ENCODE assay signal across 8 cellular contexts in genomic region chr14:106774889-106775480, GRCh38.
DNase-seq lines count a peak whose midpoint lies in the region; ATAC-seq and TF ChIP-seq lines count a peak whose summit lies in the region.
"Not testable (repeated sequence)": the region's sequence is repeated elsewhere in the genome, so short reads cannot be mapped to it uniquely, and the experiment has no call there.

No MANE protein-coding gene starts in this region.

- H3K36me3 ChIP-seq in CD8-positive, alpha-beta T cell (ENCODE audit: insufficient read depth, low read length); KOPT-K1 (ENCODE audit: insufficient read depth, low read length); NT2/D1 (ENCODE audit: insufficient read depth, insufficient read length, low read length): not testable (repeated sequence)

- peak; percentile 53 to 91 (median 83) for DNase-seq in CD8-positive, alpha-beta T cell
- peak; percentile 1 for DNase-seq in NT2/D1 (ENCODE audit: low read depth, low spot score)
- DNase-seq in activated CD4-positive, alpha-beta T cell treated with anti-CD3 and anti-CD28 coated beads for 36 hours: peak; percentile 81
- DNase-seq in activated T-helper 2 cell treated with anti-CD3 and anti-CD28 coated beads, Interferon-gamma antibody, Interleukin-2, Interleukin-4, amounts not matched to agents 10 μg/mL and 5 μg/mL and 100 μg/mL, durations not matched to agents 14 hours and 24 hours and 36 hours (ENCODE audit: low spot score): peak; percentile 64
- peak; percentile 43 for DNase-seq in germinal center (ENCODE audit: low spot score)
- peak; percentile 59 to 82 for DNase-seq in stimulated activated CD4-positive, alpha-beta T cell treated with anti-CD3 and anti-CD28 coated beads, Interleukin-12 subunit alpha, Interleukin-12 subunit beta, amount 100 ng/mL, for 24 hours (ENCODE audit: low read depth in 2 of 2)
- peak; percentile 63 for DNase-seq in stimulated activated CD8-positive, alpha-beta memory T cell treated with anti-CD3 and anti-CD28 coated beads, Interleukin-7, amount 100 ng/mL, for 24 hours (ENCODE audit: low read depth)

- not testable (repeated sequence) for H3K27me3 ChIP-seq in CD8-positive, alpha-beta T cell (ENCODE audit: insufficient read depth, low read length); NT2/D1 (ENCODE audit: insufficient read depth, insufficient read length)

- H3K4me1 ChIP-seq in CD8-positive, alpha-beta T cell (ENCODE audit: insufficient read depth, low read length); NT2/D1 (ENCODE audit: insufficient read depth, insufficient read length): not testable (repeated sequence)

- H3K27me3 Mint-ChIP-seq in CD8-positive, alpha-beta T cell (ENCODE audit: low read depth); activated CD4-positive, alpha-beta T cell treated with anti-CD3 and anti-CD28 coated beads for 36 hours; activated T-helper 2 cell treated with anti-CD3 and anti-CD28 coated beads, Interferon-gamma antibody, Interleukin-2, Interleukin-4, amounts not matched to agents 10 μg/mL and 5 μg/mL and 100 μg/mL, durations not matched to agents 14 hours and 24 hours and 36 hours (ENCODE audit: low read depth): not testable (repeated sequence)

- CTCF ChIA-PET in CD8-positive, alpha-beta T cell (lab: Charles Lee): interaction anchor here (0.6 to 1.0 kb wide), 4 partner anchors 62 to 144 kb away, joined by 3 to 4 read pairs (median 3); no protein-coding TSS in a partner anchor
- CTCF ChIA-PET in activated CD4-positive, alpha-beta T cell treated with anti-CD3 and anti-CD28 coated beads for 36 hours (lab: Charles Lee): interaction anchor here (0.6 to 2.7 kb wide), 4 partner anchors 9 to 117 kb away, joined by 3 to 14 read pairs (median 7); no protein-coding TSS in a partner anchor

- POLR2A ChIA-PET in CD8-positive, alpha-beta T cell (lab: Charles Lee); activated CD4-positive, alpha-beta T cell treated with anti-CD3 and anti-CD28 coated beads for 36 hours (lab: Charles Lee): not testable (repeated sequence)

- not testable (repeated sequence) for H3K36me3 Mint-ChIP-seq in CD8-positive, alpha-beta T cell; activated CD4-positive, alpha-beta T cell treated with anti-CD3 and anti-CD28 coated beads for 36 hours (ENCODE audit: low read depth); activated T-helper 2 cell treated with anti-CD3 and anti-CD28 coated beads, Interferon-gamma antibody, Interleukin-2, Interleukin-4, amounts not matched to agents 10 μg/mL and 5 μg/mL and 100 μg/mL, durations not matched to agents 14 hours and 24 hours and 36 hours (ENCODE audit: low read depth)

- TF ChIP-seq CTCF in CD8-positive, alpha-beta T cell (IDR thresholded peaks at IDR 0.05): peak; percentile 82

- not testable (repeated sequence) for H3K9me3 ChIP-seq in CD8-positive, alpha-beta T cell (ENCODE audit: low read length); NT2/D1 (ENCODE audit: insufficient read depth, low read length)
- H3K9me3 ChIP-seq in KOPT-K1 (ENCODE audit: insufficient read depth, low read length, poor library complexity, severe bottlenecking): peaks cover 15% of the 10 kb centered on the region

- H3K4me3 Mint-ChIP-seq in CD8-positive, alpha-beta T cell; activated CD4-positive, alpha-beta T cell treated with anti-CD3 and anti-CD28 coated beads for 36 hours; activated T-helper 2 cell treated with anti-CD3 and anti-CD28 coated beads, Interferon-gamma antibody, Interleukin-2, Interleukin-4, amounts not matched to agents 10 μg/mL and 5 μg/mL and 100 μg/mL, durations not matched to agents 14 hours and 24 hours and 36 hours (ENCODE audit: low read depth): not testable (repeated sequence)

- H3K4me1 Mint-ChIP-seq in CD8-positive, alpha-beta T cell (ENCODE audit: low read depth): peaks cover 19% of the 10 kb centered on the region
- peaks cover 28% of the 10 kb centered on the region for H3K4me1 Mint-ChIP-seq in activated CD4-positive, alpha-beta T cell treated with anti-CD3 and anti-CD28 coated beads for 36 hours
- peaks cover 16% of the 10 kb centered on the region for H3K4me1 Mint-ChIP-seq in activated T-helper 2 cell treated with anti-CD3 and anti-CD28 coated beads, Interferon-gamma antibody, Interleukin-2, Interleukin-4, amounts not matched to agents 10 μg/mL and 5 μg/mL and 100 μg/mL, durations not matched to agents 14 hours and 24 hours and 36 hours (ENCODE audit: low read depth)

- peak overlapping the region; percentile 22 for H3K27ac Mint-ChIP-seq in CD8-positive, alpha-beta T cell
- H3K27ac Mint-ChIP-seq in activated CD4-positive, alpha-beta T cell treated with anti-CD3 and anti-CD28 coated beads for 36 hours; activated T-helper 2 cell treated with anti-CD3 and anti-CD28 coated beads, Interferon-gamma antibody, Interleukin-2, Interleukin-4, amounts not matched to agents 10 μg/mL and 5 μg/mL and 100 μg/mL, durations not matched to agents 14 hours and 24 hours and 36 hours: not testable (repeated sequence)

- not testable (repeated sequence) for H3K27ac ChIP-seq in CD8-positive, alpha-beta T cell (ENCODE audit: low read depth, low read length)
- H3K27ac ChIP-seq in KOPT-K1 (ENCODE audit: low read depth, low read length, poor library complexity, severe bottlenecking): peak overlapping the region; percentile 42

- H3K9ac ChIP-seq in NT2/D1 (ENCODE audit: insufficient read length, low read depth): not testable (repeated sequence)

- intact Hi-C loops in CD8-positive, alpha-beta T cell (cut with DNase I, micrococcal nuclease); activated T-helper 2 cell treated with anti-CD3 and anti-CD28 coated beads, Interferon-gamma antibody, Interleukin-2, Interleukin-4, amounts not matched to agents 10 μg/mL and 5 μg/mL and 100 μg/mL, durations not matched to agents 14 hours and 24 hours and 36 hours (cut with micrococcal nuclease): not testable (repeated sequence)
- intact Hi-C loops in activated CD4-positive, alpha-beta T cell treated with anti-CD3 and anti-CD28 coated beads for 36 hours (cut with DNase I, micrococcal nuclease): loop anchor here (5.0 to 10.0 kb wide), 3 partner anchors 50 to 228 kb away; no protein-coding TSS in a partner anchor

- peak; percentile 57 for ATAC-seq in CD8-positive, alpha-beta T cell
- ATAC-seq in activated CD4-positive, alpha-beta T cell treated with anti-CD3 and anti-CD28 coated beads for 36 hours: not testable (repeated sequence)

- H3K4me3 ChIP-seq in CD8-positive, alpha-beta T cell (ENCODE audit: low read depth, low read length); NT2/D1 (ENCODE audit: insufficient read length, low read depth): not testable (repeated sequence)

- not testable (repeated sequence) for H3K9me3 Mint-ChIP-seq in CD8-positive, alpha-beta T cell; activated CD4-positive, alpha-beta T cell treated with anti-CD3 and anti-CD28 coated beads for 36 hours (ENCODE audit: low read depth); activated T-helper 2 cell treated with anti-CD3 and anti-CD28 coated beads, Interferon-gamma antibody, Interleukin-2, Interleukin-4, amounts not matched to agents 10 μg/mL and 5 μg/mL and 100 μg/mL, durations not matched to agents 14 hours and 24 hours and 36 hours

Comparison
In these comparisons a context has a peak if more than half of its experiments do, and no peak if none do; other contexts are left out.
1. DNase-seq: peak in every context shown above with its lines; median percentile 83 in CD8-positive, alpha-beta T cell; 81 in activated CD4-positive, alpha-beta T cell treated with anti-CD3 and anti-CD28 coated beads for 36 hours; 70 in stimulated activated CD4-positive, alpha-beta T cell treated with anti-CD3 and anti-CD28 coated beads, Interleukin-12 subunit alpha, Interleukin-12 subunit beta, amount 100 ng/mL, for 24 hours; 64 in activated T-helper 2 cell treated with anti-CD3 and anti-CD28 coated beads, Interferon-gamma antibody, Interleukin-2, Interleukin-4, amounts not matched to agents 10 μg/mL and 5 μg/mL and 100 μg/mL, durations not matched to agents 14 hours and 24 hours and 36 hours; 63 in stimulated activated CD8-positive, alpha-beta memory T cell treated with anti-CD3 and anti-CD28 coated beads, Interleukin-7, amount 100 ng/mL, for 24 hours; 43 in germinal center; 1 in NT2/D1.